ENCODE assay signal across 10 cellular contexts in genomic region chr10:62528441-62528840, GRCh38.
DNase-seq lines count a peak whose midpoint lies in the region; ATAC-seq and TF ChIP-seq lines count a peak whose summit lies in the region.
"Had no signal": no experiment of that assay in that cellular context is flagged by ENCODE, and none has a peak within 500 bp of the region (broad histone marks: within the 10 kb centered on the region; RNA-seq: fewer than 3 reads in every experiment).

No MANE protein-coding gene starts in this region.

- H3K4me3 ChIP-seq in CD4-positive, CD25-positive, alpha-beta regulatory T cell (ENCODE audit: low read depth, low read length): peak overlapping the region; percentile 46
- H3K4me3 ChIP-seq in SU-DHL-6 (ENCODE audit: insufficient read depth, low read length, poor library complexity, severe bottlenecking) (no peak overlapping the region), left ventricle myocardium inferior (no peak overlapping the region)
- H3K4me3 ChIP-seq: thoracic aorta had no signal

- H3K27ac ChIP-seq in CD4-positive, CD25-positive, alpha-beta regulatory T cell (ENCODE audit: insufficient read depth, low read length, poor library complexity, severe bottlenecking): no peak overlapping the region
- peak overlapping the region; percentile 69 for H3K27ac ChIP-seq in SU-DHL-6 (ENCODE audit: low read depth, low read length)
- H3K27ac ChIP-seq in left ventricle myocardium inferior (replicated peaks): no peak overlapping the region
- H3K27ac ChIP-seq: thoracic aorta had no signal

- peak; percentile 95 to 96 for ATAC-seq in CD4-positive, CD25-positive, alpha-beta regulatory T cell (ENCODE audit: low read depth in 2 of 2)
- ATAC-seq in GM19351 (IDR thresholded peaks at IDR 0.05; ENCODE audit: unreplicated experiment): peak; percentile 93
- peak; percentile 89 for ATAC-seq in HG03135 (IDR thresholded peaks at IDR 0.05; ENCODE audit: unreplicated experiment)
- no peak for ATAC-seq in Right ventricle myocardium superior (ENCODE audit: poor library complexity)

- no peaks in the 10 kb centered on the region for H3K79me2 ChIP-seq in SU-DHL-6 (ENCODE audit: insufficient read depth, low read length)

- peaks cover 0 to 7% (median 3%) of the 10 kb centered on the region in 7 donors for H3K9me3 Mint-ChIP-seq in CD4-positive, CD25-positive, alpha-beta regulatory T cell

- no peak for TF ChIP-seq CTCF in SU-DHL-6 (IDR thresholded peaks at IDR 0.05; ENCODE audit: insufficient read depth, low read length, poor library complexity, severe bottlenecking)
- TF ChIP-seq CTCF in left ventricle myocardium inferior (IDR thresholded peaks at IDR 0.05; ENCODE audit: borderline replicate concordance): no peak

- H3K4me3 Mint-ChIP-seq in CD4-positive, CD25-positive, alpha-beta regulatory T cell: peak overlapping the region; percentile 53 to 80 (median 58)
- H3K4me3 Mint-ChIP-seq: nephron had no signal

- H3K4me1 Mint-ChIP-seq in CD4-positive, CD25-positive, alpha-beta regulatory T cell: peaks cover 26 to 40% (median 32%) of the 10 kb centered on the region in 4 donors

- H3K9ac ChIP-seq in SU-DHL-6 (ENCODE audit: low read length): no peak overlapping the region

- no peaks in the 10 kb centered on the region for H3F3A ChIP-seq in SU-DHL-6 (ENCODE audit: insufficient read depth)

- no peaks in the 10 kb centered on the region for H3K9me2 ChIP-seq in SU-DHL-6 (replicated peaks; ENCODE audit: insufficient read depth, low read length)

- H3K27ac Mint-ChIP-seq in CD4-positive, CD25-positive, alpha-beta regulatory T cell: peak overlapping the region; percentile 1 to 73 (median 20)

- peak in 2 of 3 donors; percentile 72 to 80 for DNase-seq in CD4-positive, CD25-positive, alpha-beta regulatory T cell
- DNase-seq in NCI-H1092 (lab: John Stamatoyannopoulos, UW): no peak
- DNase-seq in Right ventricle myocardium superior: no peak
- no peak for DNase-seq in left ventricle myocardium inferior
- no peak for DNase-seq in NCI-H226

- H4K20me1 ChIP-seq in SU-DHL-6 (ENCODE audit: low read depth, low read length): no peaks in the 10 kb centered on the region

- H3K27me3 ChIP-seq in CD4-positive, CD25-positive, alpha-beta regulatory T cell (ENCODE audit: control insufficient read depth, insufficient read depth, low read length): no peaks in the 10 kb centered on the region
- no peaks in the 10 kb centered on the region for H3K27me3 ChIP-seq in SU-DHL-6 (ENCODE audit: low read length)
- H3K27me3 ChIP-seq in left ventricle myocardium inferior (ENCODE audit: low read depth): peaks cover 5% of the 10 kb centered on the region

- H3K4me2 ChIP-seq in SU-DHL-6 (ENCODE audit: low read depth, low read length, poor library complexity, severe bottlenecking): peak overlapping the region; percentile 43

- no peak overlapping the region for H2AFZ ChIP-seq in SU-DHL-6 (ENCODE audit: low read depth, low read length, severe bottlenecking)

- no peaks in the 10 kb centered on the region for H3K9me3 ChIP-seq in CD4-positive, CD25-positive, alpha-beta regulatory T cell (ENCODE audit: control insufficient read depth in 2 of 2, low read length in 2 of 2)
- H3K9me3 ChIP-seq in SU-DHL-6 (ENCODE audit: insufficient read depth, low read length) (peaks cover 8% of the 10 kb centered on the region; the same call in 1 of the 2 replicates), left ventricle myocardium inferior (replicated peaks) (peaks cover 29% of the 10 kb centered on the region)
- H3K9me3 ChIP-seq: thoracic aorta had no signal

- no peaks in the 10 kb centered on the region for H3K36me3 ChIP-seq in CD4-positive, CD25-positive, alpha-beta regulatory T cell (ENCODE audit: control insufficient read depth, insufficient read depth, low read length)
- H3K36me3 ChIP-seq in SU-DHL-6 (ENCODE audit: low read length) (no peaks in the 10 kb centered on the region), left ventricle myocardium inferior (no peaks in the 10 kb centered on the region)
- H3K36me3 ChIP-seq: thoracic aorta had no signal

- peaks cover 3% of the 10 kb centered on the region for H3K36me3 Mint-ChIP-seq in CD4-positive, CD25-positive, alpha-beta regulatory T cell

- intact Hi-C loops in Right ventricle myocardium superior (cut with DNase I) (no loop called here), left ventricle myocardium inferior (cut with micrococcal nuclease) (no loop called here)

- peaks cover 8% of the 10 kb centered on the region for H3K27me3 Mint-ChIP-seq in CD4-positive, CD25-positive, alpha-beta regulatory T cell

- peaks cover 34% of the 10 kb centered on the region for H3K4me1 ChIP-seq in CD4-positive, CD25-positive, alpha-beta regulatory T cell (ENCODE audit: control insufficient read depth, insufficient read depth, low read length, poor library complexity, severe bottlenecking)
- no peaks in the 10 kb centered on the region for H3K4me1 ChIP-seq in left ventricle myocardium inferior

Comparison
In these comparisons a context has a peak if more than half of its experiments do, and no peak if none do; other contexts are left out.
1. DNase-seq: peak in CD4-positive, CD25-positive, alpha-beta regulatory T cell (2 of 3); none in NCI-H1092 (single experiment), Right ventricle myocardium superior (single experiment), left ventricle myocardium inferior (single experiment) and NCI-H226 (single experiment).